In genomic region chr7:95684037-95684436, GRCh38 we compare ENCODE assay signal across 8 cellular contexts.
DNase-seq lines count a peak whose midpoint lies in the region; TF ChIP-seq lines count a peak whose summit lies in the region.

No MANE protein-coding gene starts in this region.

- H3K27ac ChIP-seq in ACC112 (ENCODE audit: low read depth, low read length), result no peak overlapping the region
- H3K27ac ChIP-seq in HEK293 (ENCODE audit: extremely low read depth, low read depth, low read length), result no peak overlapping the region

- H2AFZ ChIP-seq in ACC112 (ENCODE audit: low read length, unreplicated experiment), result peak overlapping the region; percentile 77

- peak; percentile 60 for DNase-seq in RPMI8226
- DNase-seq in fibroblast of villous mesenchyme (ENCODE audit: low read depth), result peak; percentile 51
- DNase-seq in putamen (ENCODE audit: low spot score), result peak; percentile 74
- no peak for DNase-seq in islet precursor cell
- DNase-seq in T-helper 1 cell, result no peak
- no peak for DNase-seq in T1000 (lab: John Stamatoyannopoulos, UW)

- no peak overlapping the region for H3K4me3 ChIP-seq in ACC112 (ENCODE audit: low read depth, low read length)
- no peak overlapping the region for H3K4me3 ChIP-seq in HEK293 (ENCODE audit: low read depth, low read length)
- H3K4me3 ChIP-seq in fibroblast of villous mesenchyme (ENCODE audit: low read depth, low read length), result no peak overlapping the region

- H3K4me1 ChIP-seq in ACC112 (ENCODE audit: control insufficient read depth, insufficient read depth, low read length, unreplicated experiment), result peaks cover 2% of the 10 kb centered on the region
- no peaks in the 10 kb centered on the region for H3K4me1 ChIP-seq in HEK293 (ENCODE audit: control insufficient read depth, insufficient read depth, low read length)

- POLR2A ChIA-PET in HEK293 (lab: Yijun Ruan, JAX), result interaction anchor here (0.6 kb wide), 1 partner anchor 43 kb away, joined by 3 read pairs; no protein-coding TSS in a partner anchor

- H3K36me3 ChIP-seq in ACC112 (ENCODE audit: insufficient read depth, low read length) (no peaks in the 10 kb centered on the region), HEK293 (ENCODE audit: control insufficient read depth in 2 of 2, insufficient read depth in 1 of 2, low read length in 2 of 2) (no peaks in the 10 kb centered on the region)

- no peaks in the 10 kb centered on the region for H3K9me3 ChIP-seq in HEK293 (ENCODE audit: control insufficient read depth, insufficient read depth, low read depth, low read length)

- H3K27me3 ChIP-seq in ACC112 (ENCODE audit: insufficient read depth, low read length), result no peaks in the 10 kb centered on the region

- H3K79me2 ChIP-seq in ACC112 (ENCODE audit: control insufficient read depth, insufficient read depth, low read length, unreplicated experiment), result no peaks in the 10 kb centered on the region

- TF ChIP-seq CTCF in HEK293 (tag by site-specific recombination; IDR thresholded peaks at IDR 0.05) (peak; percentile 31; the same call in 1 of the 2 replicates), fibroblast of villous mesenchyme (IDR thresholded peaks at IDR 0.05; ENCODE audit: insufficient read depth, low read depth, low read length) (peak; percentile 56)

- CTCF ChIA-PET in HEK293 (lab: Yijun Ruan, JAX), result interaction anchor here (0.6 to 5.0 kb wide), 15 partner anchors 9 to 1394 kb away, joined by 3 to 94 read pairs (median 5); no protein-coding TSS in a partner anchor

TF ChIP-seq in HEK293, 187 proteins besides CTCF, POLR2A, EP300 and RAD21:
- TF ChIP-seq ZNF138 (tag by site-specific recombination; IDR thresholded peaks at IDR 0.05; ENCODE audit: borderline replicate concordance), result no peak
- TF ChIP-seq ZNF654 (tag by site-specific recombination; IDR thresholded peaks at IDR 0.05; ENCODE audit: low read depth), result peak; percentile 75

Comparison
In these comparisons a context has a peak if more than half of its experiments do, and no peak if none do; other contexts are left out.
1. DNase-seq: peak in RPMI8226 (single experiment), fibroblast of villous mesenchyme (single experiment) and putamen (single experiment); none in islet precursor cell (single experiment), T-helper 1 cell (0 of 5) and T1000 (single experiment).